14 cellular contexts compared by ENCODE assay signal in the genomic region with DNA sequence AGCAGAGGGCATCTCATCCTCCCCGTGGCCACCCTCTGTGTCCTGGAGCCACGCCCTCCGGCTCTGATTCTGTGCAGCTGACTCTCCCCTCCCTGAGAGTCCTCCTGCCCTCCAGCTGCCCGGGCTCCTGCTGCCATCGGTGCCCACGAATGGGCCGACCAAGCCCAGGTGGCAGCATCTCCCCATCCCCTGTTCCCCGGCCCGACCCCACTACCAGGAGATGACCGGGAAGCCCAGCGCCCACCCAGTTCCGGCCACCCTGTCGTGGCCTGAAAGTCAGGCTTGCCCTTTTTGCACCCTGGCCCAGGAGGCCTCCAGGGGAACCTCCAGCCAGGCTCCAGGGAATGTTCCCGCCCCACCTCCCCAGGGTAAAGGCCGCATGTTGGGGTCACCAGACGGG. TPM values are rescaled to one million over a fixed set of nuclear protein-coding genes. Genes with fewer than 3 reads are reported as not detected.
DNase-seq lines count a peak whose midpoint lies in the region; ATAC-seq and TF ChIP-seq lines count a peak whose summit lies in the region.
"Not testable (repeated sequence)": the region's sequence is repeated elsewhere in the genome, so short reads cannot be mapped to it uniquely, and the experiment has no call there.
"Had no signal": no experiment of that assay in that cellular context is flagged by ENCODE, and none has a peak within 500 bp of the region (broad histone marks: within the 10 kb centered on the region; RNA-seq: fewer than 3 reads in every experiment).

No MANE protein-coding gene starts in this region.

- not testable (repeated sequence) for H3K9me3 ChIP-seq in right lobe of liver, upper lobe of right lung

- ATAC-seq in right lobe of liver; stimulated activated effector memory CD8-positive, alpha-beta T cell treated with anti-CD3 and anti-CD28 coated beads, Interleukin-12 subunit alpha, Interleukin-12 subunit beta, amount 100 ng/mL, for 72 hours; upper lobe of right lung: not testable (repeated sequence)

- H3K4me1 ChIP-seq in right lobe of liver, upper lobe of right lung: not testable (repeated sequence)

- H3K27ac ChIP-seq in right lobe of liver, upper lobe of right lung: not testable (repeated sequence)

- H3K9me3 Mint-ChIP-seq in CD14-positive monocyte; activated CD4-positive, alpha-beta T cell treated with anti-CD3 and anti-CD28 coated beads, Interleukin-2, amount 10 ng/mL, durations not matched to agents 7 days and 5 days; glutamatergic neuron (ENCODE audit: unreplicated experiment); neural crest cell; stimulated activated effector memory CD8-positive, alpha-beta T cell treated with anti-CD3 and anti-CD28 coated beads, Interleukin-12 subunit alpha, Interleukin-12 subunit beta, amount 100 ng/mL, for 72 hours: not testable (repeated sequence)

- not testable (repeated sequence) for H3K4me3 Mint-ChIP-seq in CD14-positive monocyte; activated CD4-positive, alpha-beta T cell treated with anti-CD3 and anti-CD28 coated beads, Interleukin-2, amount 10 ng/mL, durations not matched to agents 7 days and 5 days; glutamatergic neuron (ENCODE audit: unreplicated experiment); neural crest cell; stimulated activated effector memory CD8-positive, alpha-beta T cell treated with anti-CD3 and anti-CD28 coated beads, Interleukin-12 subunit alpha, Interleukin-12 subunit beta, amount 100 ng/mL, for 72 hours

- 95% methylated on average over 6 of the region's 16 CpGs for WGBS in right lobe of liver (ENCODE audit: insufficient coverage, low coverage, low lambda C conversion rate, missing lambda C conversion rate)

- H3K27ac Mint-ChIP-seq in CD14-positive monocyte; activated CD4-positive, alpha-beta T cell treated with anti-CD3 and anti-CD28 coated beads, Interleukin-2, amount 10 ng/mL, durations not matched to agents 7 days and 5 days; glutamatergic neuron (ENCODE audit: unreplicated experiment); neural crest cell (ENCODE audit: unreplicated experiment); stimulated activated effector memory CD8-positive, alpha-beta T cell treated with anti-CD3 and anti-CD28 coated beads, Interleukin-12 subunit alpha, Interleukin-12 subunit beta, amount 100 ng/mL, for 72 hours: not testable (repeated sequence)

- H3K27me3 Mint-ChIP-seq in CD14-positive monocyte (ENCODE audit: low read depth in 3 of 3); activated CD4-positive, alpha-beta T cell treated with anti-CD3 and anti-CD28 coated beads, Interleukin-2, amount 10 ng/mL, durations not matched to agents 7 days and 5 days; glutamatergic neuron (ENCODE audit: unreplicated experiment); neural crest cell (ENCODE audit: low read depth): not testable (repeated sequence)

- DNase-seq in CD14-positive monocyte (ENCODE audit: low spot score) (peak; percentile 43), activated gamma-delta T cell treated with Interleukin-2 at 50 U/mL for 16 hours (peak; percentile 3), glutamatergic neuron (peak; percentile 17), right lobe of liver (peak in 2 of 3 donors; percentile 16 to 48), neural crest cell (ENCODE audit: low read depth, low spot score) (peak; percentile 0), upper lobe of right lung (peak; percentile 75)
- peak; percentile 1 for DNase-seq in activated CD4-positive, alpha-beta T cell treated with anti-CD3 and anti-CD28 coated beads, Interleukin-2, amount 10 ng/mL, durations not matched to agents 7 days and 5 days
- DNase-seq in stimulated activated effector memory CD8-positive, alpha-beta T cell treated with anti-CD3 and anti-CD28 coated beads, Interleukin-12 subunit alpha, Interleukin-12 subunit beta, amount 100 ng/mL, for 72 hours (ENCODE audit: low spot score in 2 of 2): peak; percentile 1 to 36

- CTCF ChIA-PET in activated CD4-positive, alpha-beta T cell treated with anti-CD3 and anti-CD28 coated beads, Interleukin-2, amount 10 ng/mL, durations not matched to agents 7 days and 5 days (lab: Charles Lee): not testable (repeated sequence)

- H3K4me3 ChIP-seq in right lobe of liver, upper lobe of right lung: not testable (repeated sequence)

- not testable (repeated sequence) for H3K36me3 Mint-ChIP-seq in CD14-positive monocyte; activated CD4-positive, alpha-beta T cell treated with anti-CD3 and anti-CD28 coated beads, Interleukin-2, amount 10 ng/mL, durations not matched to agents 7 days and 5 days (ENCODE audit: low read depth); glutamatergic neuron (ENCODE audit: unreplicated experiment); neural crest cell (ENCODE audit: low read depth); stimulated activated effector memory CD8-positive, alpha-beta T cell treated with anti-CD3 and anti-CD28 coated beads, Interleukin-12 subunit alpha, Interleukin-12 subunit beta, amount 100 ng/mL, for 72 hours

- not testable (repeated sequence) for TF ChIP-seq POLR2A in right lobe of liver (IDR thresholded peaks at IDR 0.05)

- not testable (repeated sequence) for TF ChIP-seq CTCF in CD14-positive monocyte (IDR thresholded peaks at IDR 0.05); glutamatergic neuron (IDR thresholded peaks at IDR 0.05; ENCODE audit: partially characterized antibody, unreplicated experiment); right lobe of liver (IDR thresholded peaks at IDR 0.05); neural crest cell (conservative IDR thresholded peaks at IDR 0.05); upper lobe of right lung (IDR thresholded peaks at IDR 0.05)

- not testable (repeated sequence) for H3K4me1 Mint-ChIP-seq in CD14-positive monocyte; activated CD4-positive, alpha-beta T cell treated with anti-CD3 and anti-CD28 coated beads, Interleukin-2, amount 10 ng/mL, durations not matched to agents 7 days and 5 days; glutamatergic neuron (ENCODE audit: low read depth, unreplicated experiment); neural crest cell; stimulated activated effector memory CD8-positive, alpha-beta T cell treated with anti-CD3 and anti-CD28 coated beads, Interleukin-12 subunit alpha, Interleukin-12 subunit beta, amount 100 ng/mL, for 72 hours

- not testable (repeated sequence) for H3K27me3 ChIP-seq in right lobe of liver, upper lobe of right lung

- intact Hi-C loops in CD14-positive monocyte (cut with micrococcal nuclease); right lobe of liver (cut with DNase I); upper lobe of right lung (cut with DNase I): not testable (repeated sequence)

- POLR2A ChIA-PET in activated CD4-positive, alpha-beta T cell treated with anti-CD3 and anti-CD28 coated beads, Interleukin-2, amount 10 ng/mL, durations not matched to agents 7 days and 5 days (lab: Charles Lee): not testable (repeated sequence)

- not testable (repeated sequence) for H3K36me3 ChIP-seq in right lobe of liver, upper lobe of right lung

RNA-seq across cellular contexts. Expression of gene TBC1D3E, which starts 7.1 kb away (rescaled TPM):
- polyA plus RNA-seq in CD14-positive monocyte: not detected
- total RNA-seq in activated CD4-positive, alpha-beta T cell treated with anti-CD3 and anti-CD28 coated beads, Interleukin-2, amount 10 ng/mL, durations not matched to agents 7 days and 5 days: under 1 TPM in 1 of 2 experiments, not detected in 1; 0.10 TPM
- total RNA-seq in glutamatergic neuron (ENCODE audit: unreplicated experiment) (not detected), right lobe of liver (not detected), neural crest cell (not detected in 2 replicates), upper lobe of right lung (not detected)
- total RNA-seq: A673, Daoy, H1, HT-29 had no signal
- polyA plus RNA-seq: BJ; CD8-positive, alpha-beta memory T cell; H1 had no signal

RNA-seq across cellular contexts. Expression of gene TBC1D3, which starts 57.5 kb away (rescaled TPM):
- not detected for polyA plus RNA-seq in CD14-positive monocyte
- total RNA-seq in activated CD4-positive, alpha-beta T cell treated with anti-CD3 and anti-CD28 coated beads, Interleukin-2, amount 10 ng/mL, durations not matched to agents 7 days and 5 days: not detected
- total RNA-seq in glutamatergic neuron (ENCODE audit: unreplicated experiment) (not detected), right lobe of liver (not detected), neural crest cell (not detected in 2 replicates), upper lobe of right lung (not detected)
- total RNA-seq: A673, H1, HT-29 had no signal
- polyA plus RNA-seq: BJ; CD8-positive, alpha-beta memory T cell; H1 had no signal

Comparison
In these comparisons a context has a peak if more than half of its experiments do, and no peak if none do; other contexts are left out.
1. DNase-seq: peak in every context shown above with its lines; median percentile 75 in upper lobe of right lung; 43 in CD14-positive monocyte; 32 in right lobe of liver; 18 in stimulated activated effector memory CD8-positive, alpha-beta T cell treated with anti-CD3 and anti-CD28 coated beads, Interleukin-12 subunit alpha, Interleukin-12 subunit beta, amount 100 ng/mL, for 72 hours; 17 in glutamatergic neuron; 3 in activated gamma-delta T cell treated with Interleukin-2 at 50 U/mL for 16 hours; 1 in activated CD4-positive, alpha-beta T cell treated with anti-CD3 and anti-CD28 coated beads, Interleukin-2, amount 10 ng/mL, durations not matched to agents 7 days and 5 days; 0 in neural crest cell.